Comparison of ENCODE assay signal across 1 cellular context in genomic region chr11:12086271-12087074, GRCh38.
TF ChIP-seq lines count a peak whose summit lies in the region.

No MANE protein-coding gene starts in this region.

TF ChIP-seq in SK-N-SH, 30 proteins besides CTCF, POLR2A, EP300 and RAD21 (continued from another document):
- TF ChIP-seq ZBTB33 (IDR thresholded peaks at IDR 0.05; ENCODE audit: borderline replicate concordance, low read depth) (peak; percentile 38), FOSL2 (IDR thresholded peaks at IDR 0.05; ENCODE audit: borderline replicate concordance, low read depth) (peak; percentile 83), CHD2 (IDR thresholded peaks at IDR 0.05; ENCODE audit: low read length, partially characterized antibody) (no peak), MEF2A (IDR thresholded peaks at IDR 0.05; ENCODE audit: borderline replicate concordance, low read depth) (peak; percentile 98), RXRA (IDR thresholded peaks at IDR 0.05; ENCODE audit: borderline replicate concordance, low read depth) (peak; percentile 86), TCF12 (IDR thresholded peaks at IDR 0.05) (peak; percentile 88), ELF1 (IDR thresholded peaks at IDR 0.05) (no peak; the same call in none of the 2 replicates), SMC3 (IDR thresholded peaks at IDR 0.05; ENCODE audit: low read depth, low read length) (no peak), NFIC (IDR thresholded peaks at IDR 0.05; ENCODE audit: borderline replicate concordance) (peak; percentile 40; the same call in 1 of the 2 replicates), GATA2 (CRISPR knock-in tag; IDR thresholded peaks at IDR 0.05) (no peak), USF2 (IDR thresholded peaks at IDR 0.05; ENCODE audit: borderline replicate concordance, low read depth, low read length) (no peak), TAF1 (IDR thresholded peaks at IDR 0.05; ENCODE audit: borderline replicate concordance, low read depth, low read length) (peak; percentile 26), SIN3A (IDR thresholded peaks at IDR 0.05; ENCODE audit: borderline replicate concordance, low read depth, low read length) (no peak), USF1 (IDR thresholded peaks at IDR 0.05; ENCODE audit: borderline replicate concordance, low read depth) (0 out of 2 replicates have a peak, but pooled peaks have one; percentile 22), REST (IDR thresholded peaks at IDR 0.05; ENCODE audit: low read depth, low read length) (no peak), JUND (IDR thresholded peaks at IDR 0.05) (peak; percentile 91)
